In genomic region chr21:39479164-39479563, GRCh38 we compare ENCODE assay signal across 17 cellular contexts. TPM values are rescaled to one million over a fixed set of nuclear protein-coding genes. Genes with fewer than 3 reads are reported as not detected.
DNase-seq lines count a peak whose midpoint lies in the region; ATAC-seq, FAIRE-seq and TF ChIP-seq lines count a peak whose summit lies in the region.
"Had no signal": no experiment of that assay in that cellular context is flagged by ENCODE, and none has a peak within 500 bp of the region (broad histone marks: within the 10 kb centered on the region; RNA-seq: fewer than 3 reads in every experiment).

No MANE protein-coding gene starts in this region.

- no peaks in the 10 kb centered on the region for H3K79me2 ChIP-seq in H1 (ENCODE audit: control insufficient read depth in 1 of 2, insufficient read depth in 2 of 2, low read length in 2 of 2)

- CTCF ChIA-PET in H1 (lab: Charles Lee; ENCODE audit: partially characterized antibody): no interaction called here

- no peak overlapping the region for H2AFZ ChIP-seq in H1 (ENCODE audit: low read length)
- H2AFZ ChIP-seq: GM23248 had no signal

- H3K27ac Mint-ChIP-seq in osteocyte (ENCODE audit: unreplicated experiment): no peak overlapping the region
- H3K27ac Mint-ChIP-seq: CD4-positive, alpha-beta memory T cell; H9; HFFc6 had no signal

- H2BK5ac ChIP-seq in H1 (ENCODE audit: low read depth, low read length): no peak overlapping the region

- no peak overlapping the region for H3K23ac ChIP-seq in H1 (ENCODE audit: insufficient read length)

- no peak overlapping the region for H3K27ac ChIP-seq in H1 (ENCODE audit: low read depth, low read length)
- peak overlapping the region; percentile 42 for H3K27ac ChIP-seq in psoas muscle
- H3K27ac ChIP-seq in SJCRH30: no peak overlapping the region
- H3K27ac ChIP-seq: GM23248 had no signal

- H4K91ac ChIP-seq in H1 (replicated peaks; ENCODE audit: insufficient read length, low read length): no peak overlapping the region

- H3K18ac ChIP-seq in H1 (ENCODE audit: extremely low read depth, low read length): no peak overlapping the region

- no peak overlapping the region for H3K4me2 ChIP-seq in H1 (ENCODE audit: insufficient read depth in 1 of 2, low read depth in 2 of 2, low read length in 2 of 2)

- no peak for ATAC-seq in psoas muscle
- ATAC-seq: HCT116 had no signal

- H3K14ac ChIP-seq in H1 (ENCODE audit: insufficient read length): no peak overlapping the region

- H2BK120ac ChIP-seq in H1 (replicated peaks; ENCODE audit: low read depth, low read length): no peak overlapping the region

- H3K27me3 Mint-ChIP-seq in osteocyte (ENCODE audit: unreplicated experiment): peaks cover 30% of the 10 kb centered on the region

- TF ChIP-seq RAD21 in H1 (IDR thresholded peaks at IDR 0.05 in 1 of 2, conservative IDR thresholded peaks at IDR 0.05 in 1 of 2; ENCODE audit: low read depth in 2 of 2, low read length in 2 of 2): no peak

- H3K36me3 Mint-ChIP-seq in osteocyte (ENCODE audit: unreplicated experiment): no peaks in the 10 kb centered on the region

- FAIRE-seq in HTR-8/SVneo (lab: Jason Lieb, UNC) (peak; percentile 79), H1 (lab: Jason Lieb, UNC) (no peak)
- FAIRE-seq: G401.6, GM12892 had no signal

- H3K4me1 ChIP-seq in H1 (replicated peaks in 1 of 4; ENCODE audit: control insufficient read depth in 3 of 4, insufficient read depth in 4 of 4, low read length in 3 of 4): no peaks in the 10 kb centered on the region
- peaks cover 48% of the 10 kb centered on the region for H3K4me1 ChIP-seq in psoas muscle
- H3K4me1 ChIP-seq in SJCRH30: no peaks in the 10 kb centered on the region

- no peak for TF ChIP-seq POLR2A in H1 (IDR thresholded peaks at IDR 0.05; ENCODE audit: control extremely low read depth in 1 of 2, low read depth in 2 of 2, low read length in 2 of 2)

- H3K9me3 ChIP-seq in H1 (ENCODE audit: insufficient read depth in 2 of 2, low read depth in 1 of 2, low read length in 1 of 2) (no peaks in the 10 kb centered on the region), psoas muscle (no peaks in the 10 kb centered on the region), SJCRH30 (replicated peaks) (no peaks in the 10 kb centered on the region)

- no peaks in the 10 kb centered on the region for H3K9me3 Mint-ChIP-seq in osteocyte (ENCODE audit: unreplicated experiment)
- H3K9me3 Mint-ChIP-seq: H9, HFFc6 had no signal

- H3K4me1 Mint-ChIP-seq in osteocyte (ENCODE audit: unreplicated experiment): peaks cover 2% of the 10 kb centered on the region
- H3K4me1 Mint-ChIP-seq: CD4-positive, alpha-beta memory T cell had no signal

- H3K79me1 ChIP-seq in H1 (ENCODE audit: low read depth, low read length): no peaks in the 10 kb centered on the region

- no peak overlapping the region for H4K5ac ChIP-seq in H1 (ENCODE audit: insufficient read length, low read depth, low read length)

- POLR2A ChIA-PET in H1 (lab: Charles Lee; ENCODE audit: partially characterized antibody): no interaction called here

- TF ChIP-seq CTCF in H1 (IDR thresholded peaks at IDR 0.05; ENCODE audit: control extremely low read depth in 1 of 3, insufficient read depth in 1 of 3, low read depth in 1 of 3, low read length in 3 of 3): no peak
- TF ChIP-seq CTCF in psoas muscle (IDR thresholded peaks at IDR 0.05): no peak
- no peak for TF ChIP-seq CTCF in osteocyte (IDR thresholded peaks at IDR 0.05)

- no peak overlapping the region for H2AK5ac ChIP-seq in H1 (ENCODE audit: low read depth, low read length)

- intact Hi-C loops in psoas muscle (cut with DNase I): no loop called here

- peaks cover 5% of the 10 kb centered on the region; the same call in 1 of the 2 replicates for H3K23me2 ChIP-seq in H1 (ENCODE audit: low read depth, low read length)

- no peak overlapping the region for H3K9ac ChIP-seq in H1 (replicated peaks in 1 of 4; ENCODE audit: extremely low read depth in 1 of 4, low read depth in 3 of 4, low read length in 3 of 4)
- H3K9ac ChIP-seq: GM23248 had no signal

- H2BK12ac ChIP-seq in H1 (ENCODE audit: low read depth, low read length): no peak overlapping the region

- no peak overlapping the region for H3K4ac ChIP-seq in H1 (replicated peaks; ENCODE audit: insufficient read length, low read depth, low read length)

- no peak overlapping the region for H2BK20ac ChIP-seq in H1 (ENCODE audit: low read length)

- 95% methylated on average over 2 of the region's 2 CpGs; no CpG with 5 or more reads in 1 of the 2 experiments for WGBS in H1 (ENCODE audit: extremely low coverage in 1 of 2, insufficient coverage in 1 of 2, insufficient read length in 1 of 2, insufficient replicate concordance in 2 of 2, low coverage in 1 of 2, low lambda C conversion rate in 2 of 2, missing lambda C conversion rate in 1 of 2), 2 experiments
- 92 to 100% (median 93%) methylated on average over 2 of the region's 2 CpGs for WGBS in psoas muscle, 3 donors

- H3K36me3 ChIP-seq in H1 (ENCODE audit: control insufficient read depth in 2 of 4, insufficient read depth in 4 of 4, low read length in 3 of 4) (no peaks in the 10 kb centered on the region), psoas muscle (ENCODE audit: insufficient read depth in 1 of 2, low read depth in 1 of 2) (peaks cover 0 to 18% of the 10 kb centered on the region in 2 donors), SJCRH30 (no peaks in the 10 kb centered on the region)

- no peak overlapping the region for H3K4me3 Mint-ChIP-seq in osteocyte (ENCODE audit: unreplicated experiment)
- H3K4me3 Mint-ChIP-seq: CD4-positive, alpha-beta memory T cell; H9; HFFc6 had no signal

- peak overlapping the region; percentile 42 for H3K56ac ChIP-seq in H1 (replicated peaks; ENCODE audit: insufficient read length, low read depth, low read length)

- H4K20me1 ChIP-seq in H1 (replicated peaks in 1 of 2; ENCODE audit: control insufficient read depth in 1 of 2, insufficient read depth in 2 of 2, low read length in 2 of 2): peaks cover 2 to 3% of the 10 kb centered on the region in 2 experiments

- H3K4me3 ChIP-seq in H1 (ENCODE audit: extremely low read depth in 1 of 4, insufficient read depth in 2 of 4, low read depth in 3 of 4, low read length in 4 of 4) (no peak overlapping the region), psoas muscle (no peak overlapping the region), SJCRH30 (no peak overlapping the region)
- H3K4me3 ChIP-seq: GM23248 had no signal

- no peak overlapping the region for H2BK15ac ChIP-seq in H1 (ENCODE audit: low read length)

- TF ChIP-seq EP300 in H1 (IDR thresholded peaks at IDR 0.05; ENCODE audit: borderline replicate concordance in 1 of 2, low read depth in 2 of 2, low read length in 2 of 2): no peak

- H3K27me3 ChIP-seq in H1 (replicated peaks in 1 of 4; ENCODE audit: control insufficient read depth in 3 of 4, extremely low read depth in 1 of 4, insufficient read depth in 3 of 4, low read length in 3 of 4) (no peaks in the 10 kb centered on the region), psoas muscle (ENCODE audit: insufficient read depth in 3 of 3, low read length in 2 of 3) (no peaks in the 10 kb centered on the region), SJCRH30 (no peaks in the 10 kb centered on the region)

- DNase-seq in HTR-8/SVneo (ENCODE audit: insufficient read length, low spot score): no peak
- no peak for DNase-seq in H1 (ENCODE audit: low read depth in 1 of 2, low spot score in 2 of 2)
- no peak for DNase-seq in psoas muscle
- no peak for DNase-seq in osteocyte (ENCODE audit: extremely low spot score, unreplicated experiment)
- DNase-seq in SJCRH30: no peak
- DNase-seq in anterior cingulate cortex (lab: John Stamatoyannopoulos, UW): no peak
- DNase-seq: C1 segment of cervical spinal cord; Calu3; CD4-positive, alpha-beta memory T cell; COR-L47; DND-41; GM23248; H9; HFFc6 had no signal

- H4K8ac ChIP-seq in H1 (ENCODE audit: extremely low read depth, insufficient read depth, low read length): no peak overlapping the region

TF ChIP-seq in H1, 55 proteins besides CTCF, POLR2A, EP300 and RAD21 (continues in another document):
- no peak for TF ChIP-seq FOSL1 (IDR thresholded peaks at IDR 0.05; ENCODE audit: insufficient read depth, low read depth, low read length)
- TF ChIP-seq CEBPB (IDR thresholded peaks at IDR 0.05; ENCODE audit: low read depth, low read length): no peak
- TF ChIP-seq SUZ12 (IDR thresholded peaks at IDR 0.05; ENCODE audit: low read length): no peak
- no peak for TF ChIP-seq TAF7 (optimal IDR thresholded peaks at IDR 0.05; ENCODE audit: borderline replicate concordance, low read depth, low read length)
- TF ChIP-seq KDM5A (IDR thresholded peaks at IDR 0.05; ENCODE audit: low read length): no peak
- no peak for TF ChIP-seq SP2 (IDR thresholded peaks at IDR 0.05; ENCODE audit: low read length)
- no peak for TF ChIP-seq MAFK (IDR thresholded peaks at IDR 0.05; ENCODE audit: low read depth, low read length)
- TF ChIP-seq GABPA (IDR thresholded peaks at IDR 0.05; ENCODE audit: borderline replicate concordance, insufficient read depth, low read length): no peak

RNA-seq across cellular contexts. Expression of gene SH3BGR, which starts 27.4 kb away (rescaled TPM):
- 5.5 and 5.9 TPM in 2 replicates for total RNA-seq in H1 (2021; fragmentation: NEBNext Ultra II Directional; extraction: Animal tissue kit (Norgen Biotek cat#: 25700))
- polyA plus RNA-seq in H1 (2011; rRNA removed) (2.1 and 8.2 TPM in 2 replicates), psoas muscle (100 to 1,000 TPM in 2 of 3 donors, 10 to 100 TPM in 1; 44.2 to 314 (median 240) TPM)
- 1.4 TPM for polyA plus RNA-seq in H1 (2011; cell fraction: cytosol; rRNA removed)
- 0.71 TPM for polyA plus RNA-seq in H1 (2011; cell fraction: nucleus; rRNA removed)
- 2.8 to 3.3 TPM (median 3.1 TPM) in 4 replicates for polyA plus RNA-seq in H1 (2012, experiment 1 of 2)
- 1.2 TPM for polyA plus RNA-seq in H1 (2012, experiment 2 of 2)
- polyA plus RNA-seq in H1 (2013, experiment 1 of 2): 10.1 TPM
- polyA plus RNA-seq in H1 (2013, experiment 2 of 2): 9.7 TPM
- polyA minus RNA-seq in H1 (2011; rRNA and poly(A)+ RNA removed): 1.3 and 1.9 TPM in 2 replicates
- not detected for polyA minus RNA-seq in H1 (2011; cell fraction: cytosol; rRNA and poly(A)+ RNA removed)
- 1.00 TPM for polyA minus RNA-seq in H1 (2011; cell fraction: nucleus; rRNA and poly(A)+ RNA removed)
- total RNA-seq in psoas muscle (100 to 1,000 TPM; 147 to 441 (median 283) TPM), osteocyte (1.2 and 2.0 TPM in 2 replicates)
- total RNA-seq in SJCRH30 (2014; rRNA removed; shearing (Covaris generic)): 8.3 and 9.6 TPM in 2 replicates

RNA-seq across cellular contexts. Expression of gene LCA5L, which starts 33.6 kb away (rescaled TPM):
- total RNA-seq in H1 (2021; fragmentation: NEBNext Ultra II Directional; extraction: Animal tissue kit (Norgen Biotek cat#: 25700)): 0.57 and 0.84 TPM in 2 replicates
- 0.11 and 0.20 TPM in 2 replicates for polyA plus RNA-seq in H1 (2011; rRNA removed)
- polyA plus RNA-seq in H1 (2011; cell fraction: cytosol; rRNA removed): 0.26 TPM
- 0.37 TPM for polyA plus RNA-seq in H1 (2011; cell fraction: nucleus; rRNA removed)
- 0.17 to 0.66 TPM (median 0.45 TPM) in 4 replicates for polyA plus RNA-seq in H1 (2012, experiment 1 of 2)
- polyA plus RNA-seq in H1 (2012, experiment 2 of 2): not detected
- polyA plus RNA-seq in H1 (2013, experiment 1 of 2): 0.65 TPM
- 0.61 TPM for polyA plus RNA-seq in H1 (2013, experiment 2 of 2)
- 0.24 and 0.38 TPM in 2 replicates for polyA minus RNA-seq in H1 (2011; rRNA and poly(A)+ RNA removed)
- not detected for polyA minus RNA-seq in H1 (2011; cell fraction: cytosol; rRNA and poly(A)+ RNA removed)
- not detected for polyA minus RNA-seq in H1 (2011; cell fraction: nucleus; rRNA and poly(A)+ RNA removed)
- total RNA-seq in psoas muscle: 1 to 10 TPM; 2.3 to 5.3 (median 3.4) TPM
- 1 to 10 TPM; 1.2 to 5.3 (median 3.3) TPM for polyA plus RNA-seq in psoas muscle
- 1.1 and 1.4 TPM in 2 replicates for total RNA-seq in osteocyte
- not detected in 2 replicates for total RNA-seq in SJCRH30 (2014; rRNA removed; shearing (Covaris generic))
- total RNA-seq: CD4-positive, alpha-beta memory T cell had no signal
- polyA plus RNA-seq: CD4-positive, alpha-beta memory T cell had no signal

Comparison
In these comparisons a context has a peak if more than half of its experiments do, and no peak if none do; other contexts are left out.
1. RNA of gene SH3BGR, which starts 27.4 kb away (total RNA-seq): 147 to 441 TPM in psoas muscle; 8.3 to 9.6 TPM in SJCRH30, 5.5 to 5.9 TPM in H1 and 1.2 to 2.0 TPM in osteocyte; every median in the first group is over 10 times any median in the second.